ENCODE assay signal across 34 cellular contexts in genomic region chr4:77958897-77959296, GRCh38.
"Had no signal": no experiment of that assay in that cellular context is flagged by ENCODE, and none has a peak within 500 bp of the region (broad histone marks: within the 10 kb centered on the region; RNA-seq: fewer than 3 reads in every experiment).

No MANE protein-coding gene starts in this region.

- H3K9me3 Mint-ChIP-seq: activated naive CD4-positive, alpha-beta T cell treated with anti-CD3 and anti-CD28 coated beads for 36 hours; activated naive CD4-positive, alpha-beta T cell treated with anti-CD3 and anti-CD28 coated beads, Interleukin-2, amount 10 ng/mL, durations not matched to agents 7 days and 5 days; activated naive CD4-positive, alpha-beta T cell treated with anti-CD3 and anti-CD28 coated beads, Interleukin-2, amount 50 U/mL, for 24 hours; activated naive CD4-positive, alpha-beta T cell treated with anti-CD3 and anti-CD28 coated beads, Interleukin-2, amount 50 U/mL, for 72 hours; activated naive CD8-positive, alpha-beta T cell treated with anti-CD3 and anti-CD28 coated beads for 36 hours; activated naive CD8-positive, alpha-beta T cell treated with anti-CD3 and anti-CD28 coated beads, Interleukin-2, amount 10 ng/mL, durations not matched to agents 7 days and 5 days; activated naive CD8-positive, alpha-beta T cell treated with anti-CD3 and anti-CD28 coated beads, Interleukin-2, amount 50 U/mL, for 24 hours; activated T-cell treated with anti-CD3 and anti-CD28 coated beads, Interleukin-2, amount 50 U/mL, for 24 hours; activated T-cell treated with anti-CD3 and anti-CD28 coated beads, Interleukin-2, amount 50 U/mL, for 4 hours; activated T-cell treated with anti-CD3 and anti-CD28 coated beads, Interleukin-2, amount 50 U/mL, for 72 hours; activated T-helper 1 cell treated with anti-CD3 and anti-CD28 coated beads, Interleukin-12 subunit alpha, Interleukin-12 subunit beta, Interleukin-2, Interleukin-4 antibody, amounts not matched to agents 30 ng/mL and 10 ng/mL and 1 ng/mL, durations not matched to agents 14 hours and 24 hours and 36 hours; activated T-helper 17 cell treated with anti-CD3 and anti-CD28 coated beads, Interleukin-2, amount 50 U/mL, for 72 hours; activated T-helper 2 cell treated with anti-CD3 and anti-CD28 coated beads, Interferon-gamma antibody, Interleukin-2, Interleukin-4, amounts not matched to agents 10 μg/mL and 5 μg/mL and 100 μg/mL, durations not matched to agents 14 hours and 24 hours and 36 hours; brain; central memory CD8-positive, alpha-beta T cell had no signal

- ATAC-seq: activated naive CD4-positive, alpha-beta T cell treated with anti-CD3 and anti-CD28 coated beads, Interleukin-2, amount 50 U/mL, for 72 hours; activated naive CD8-positive, alpha-beta T cell treated with anti-CD3 and anti-CD28 coated beads, Interleukin-2, amount 50 U/mL, for 24 hours; activated T-cell treated with anti-CD3 and anti-CD28 coated beads, Interleukin-2, amount 50 U/mL, for 4 hours; activated T-cell treated with anti-CD3 and anti-CD28 coated beads, Interleukin-2, amount 50 U/mL, for 72 hours; activated T-helper 17 cell treated with anti-CD3 and anti-CD28 coated beads, Interleukin-2, amount 50 U/mL, for 72 hours had no signal

- H3K4me3 Mint-ChIP-seq: activated naive CD4-positive, alpha-beta T cell treated with anti-CD3 and anti-CD28 coated beads for 36 hours; activated naive CD4-positive, alpha-beta T cell treated with anti-CD3 and anti-CD28 coated beads, Interleukin-2, amount 10 ng/mL, durations not matched to agents 7 days and 5 days; activated naive CD4-positive, alpha-beta T cell treated with anti-CD3 and anti-CD28 coated beads, Interleukin-2, amount 50 U/mL, for 24 hours; activated naive CD8-positive, alpha-beta T cell; activated naive CD8-positive, alpha-beta T cell treated with anti-CD3 and anti-CD28 coated beads for 36 hours; activated naive CD8-positive, alpha-beta T cell treated with anti-CD3 and anti-CD28 coated beads, Interleukin-2, amount 10 ng/mL, durations not matched to agents 7 days and 5 days; activated naive CD8-positive, alpha-beta T cell treated with anti-CD3 and anti-CD28 coated beads, Interleukin-2, amount 50 U/mL, for 24 hours; activated T-cell treated with anti-CD3 and anti-CD28 coated beads, Interleukin-2, amount 50 U/mL, for 24 hours; activated T-cell treated with anti-CD3 and anti-CD28 coated beads, Interleukin-2, amount 50 U/mL, for 4 hours; activated T-cell treated with anti-CD3 and anti-CD28 coated beads, Interleukin-2, amount 50 U/mL, for 72 hours; activated T-helper 1 cell treated with anti-CD3 and anti-CD28 coated beads, Interleukin-12 subunit alpha, Interleukin-12 subunit beta, Interleukin-2, Interleukin-4 antibody, amounts not matched to agents 30 ng/mL and 10 ng/mL and 1 ng/mL, durations not matched to agents 14 hours and 24 hours and 36 hours; activated T-helper 17 cell treated with anti-CD3 and anti-CD28 coated beads, Interleukin-2, amount 50 U/mL, for 72 hours; brain; central memory CD8-positive, alpha-beta T cell had no signal

- H3K27ac ChIP-seq: adrenal gland, ascending aorta, body of pancreas, brain microvascular endothelial cell, breast epithelium, cardiac muscle cell had no signal

- H3K27ac Mint-ChIP-seq: activated naive CD4-positive, alpha-beta T cell treated with anti-CD3 and anti-CD28 coated beads for 36 hours; activated naive CD4-positive, alpha-beta T cell treated with anti-CD3 and anti-CD28 coated beads, Interleukin-2, amount 10 ng/mL, durations not matched to agents 7 days and 5 days; activated naive CD4-positive, alpha-beta T cell treated with anti-CD3 and anti-CD28 coated beads, Interleukin-2, amount 50 U/mL, for 72 hours; activated naive CD8-positive, alpha-beta T cell; activated naive CD8-positive, alpha-beta T cell treated with anti-CD3 and anti-CD28 coated beads for 36 hours; activated naive CD8-positive, alpha-beta T cell treated with anti-CD3 and anti-CD28 coated beads, Interleukin-2, amount 10 ng/mL, durations not matched to agents 7 days and 5 days; activated naive CD8-positive, alpha-beta T cell treated with anti-CD3 and anti-CD28 coated beads, Interleukin-2, amount 50 U/mL, for 24 hours; activated T-cell treated with anti-CD3 and anti-CD28 coated beads, Interleukin-2, amount 50 U/mL, for 24 hours; activated T-cell treated with anti-CD3 and anti-CD28 coated beads, Interleukin-2, amount 50 U/mL, for 72 hours; activated T-helper 1 cell treated with anti-CD3 and anti-CD28 coated beads, Interleukin-12 subunit alpha, Interleukin-12 subunit beta, Interleukin-2, Interleukin-4 antibody, amounts not matched to agents 30 ng/mL and 10 ng/mL and 1 ng/mL, durations not matched to agents 14 hours and 24 hours and 36 hours; activated T-helper 17 cell treated with anti-CD3 and anti-CD28 coated beads, Interleukin-2, amount 50 U/mL, for 72 hours; activated T-helper 2 cell treated with anti-CD3 and anti-CD28 coated beads, Interferon-gamma antibody, Interleukin-2, Interleukin-4, amounts not matched to agents 10 μg/mL and 5 μg/mL and 100 μg/mL, durations not matched to agents 14 hours and 24 hours and 36 hours; brain had no signal

- H3K4me3 ChIP-seq: adrenal gland, body of pancreas, cardiac muscle cell had no signal

- H3K4me1 ChIP-seq: adrenal gland, ascending aorta, body of pancreas, breast epithelium had no signal

- H3K36me3 Mint-ChIP-seq: activated naive CD4-positive, alpha-beta T cell treated with anti-CD3 and anti-CD28 coated beads, Interleukin-2, amount 50 U/mL, for 24 hours had no signal

- H3K36me3 ChIP-seq: adrenal gland, brain microvascular endothelial cell, breast epithelium, cardiac muscle cell had no signal

- DNase-seq: activated effector memory CD4-positive, alpha-beta T cell treated with anti-CD3 and anti-CD28 coated beads, Interleukin-2, amount 50 U/mL, for 16 hours; activated effector memory CD4-positive, alpha-beta T cell treated with Interleukin-2 at 50 U/mL for 16 hours; activated gamma-delta T cell treated with Interleukin-2 at 50 U/mL for 16 hours; activated naive CD4-positive, alpha-beta T cell; activated naive CD4-positive, alpha-beta T cell treated with anti-CD3 and anti-CD28 coated beads for 36 hours; activated naive CD4-positive, alpha-beta T cell treated with anti-CD3 and anti-CD28 coated beads, Interleukin-2, amount 10 ng/mL, durations not matched to agents 7 days and 5 days; activated naive CD4-positive, alpha-beta T cell treated with anti-CD3 and anti-CD28 coated beads, Interleukin-2, amount 50 U/mL, for 16 hours; activated naive CD4-positive, alpha-beta T cell treated with Interleukin-2 at 50 U/mL for 16 hours; activated naive CD8-positive, alpha-beta T cell treated with anti-CD3 and anti-CD28 coated beads for 36 hours; activated naive CD8-positive, alpha-beta T cell treated with anti-CD3 and anti-CD28 coated beads, Interleukin-2, amount 10 ng/mL, durations not matched to agents 7 days and 5 days; activated naive CD8-positive, alpha-beta T cell treated with anti-CD3 and anti-CD28 coated beads, Interleukin-2, amount 50 U/mL, for 24 hours; activated T-cell treated with anti-CD3 and anti-CD28 coated beads, Interleukin-2, amount 50 U/mL, for 1 hour; activated T-cell treated with anti-CD3 and anti-CD28 coated beads, Interleukin-2, amount 50 U/mL, for 24 hours; activated T-cell treated with anti-CD3 and anti-CD28 coated beads, Interleukin-2, amount 50 U/mL, for 4 hours; activated T-cell treated with anti-CD3 and anti-CD28 coated beads, Interleukin-2, amount 50 U/mL, for 48 hours; amygdala; aorta; caudate nucleus; cerebellar nuclear complex had no signal

- H3K9me3 ChIP-seq: adrenal gland, ascending aorta, body of pancreas, breast epithelium had no signal

- H3K27me3 Mint-ChIP-seq: activated naive CD4-positive, alpha-beta T cell treated with anti-CD3 and anti-CD28 coated beads, Interleukin-2, amount 50 U/mL, for 24 hours; activated naive CD8-positive, alpha-beta T cell; activated naive CD8-positive, alpha-beta T cell treated with anti-CD3 and anti-CD28 coated beads for 36 hours; activated naive CD8-positive, alpha-beta T cell treated with anti-CD3 and anti-CD28 coated beads, Interleukin-2, amount 10 ng/mL, durations not matched to agents 7 days and 5 days; activated naive CD8-positive, alpha-beta T cell treated with anti-CD3 and anti-CD28 coated beads, Interleukin-2, amount 50 U/mL, for 24 hours; activated T-cell treated with anti-CD3 and anti-CD28 coated beads, Interleukin-2, amount 50 U/mL, for 24 hours; activated T-helper 17 cell treated with anti-CD3 and anti-CD28 coated beads, Interleukin-2, amount 50 U/mL, for 72 hours; brain; central memory CD8-positive, alpha-beta T cell had no signal

- H3K4me1 Mint-ChIP-seq: activated T-helper 17 cell treated with anti-CD3 and anti-CD28 coated beads, Interleukin-2, amount 50 U/mL, for 72 hours; central memory CD8-positive, alpha-beta T cell had no signal

- H3K27me3 ChIP-seq: adrenal gland, ascending aorta, body of pancreas, brain microvascular endothelial cell, breast epithelium, cardiac muscle cell had no signal
